In the genomic region with DNA sequence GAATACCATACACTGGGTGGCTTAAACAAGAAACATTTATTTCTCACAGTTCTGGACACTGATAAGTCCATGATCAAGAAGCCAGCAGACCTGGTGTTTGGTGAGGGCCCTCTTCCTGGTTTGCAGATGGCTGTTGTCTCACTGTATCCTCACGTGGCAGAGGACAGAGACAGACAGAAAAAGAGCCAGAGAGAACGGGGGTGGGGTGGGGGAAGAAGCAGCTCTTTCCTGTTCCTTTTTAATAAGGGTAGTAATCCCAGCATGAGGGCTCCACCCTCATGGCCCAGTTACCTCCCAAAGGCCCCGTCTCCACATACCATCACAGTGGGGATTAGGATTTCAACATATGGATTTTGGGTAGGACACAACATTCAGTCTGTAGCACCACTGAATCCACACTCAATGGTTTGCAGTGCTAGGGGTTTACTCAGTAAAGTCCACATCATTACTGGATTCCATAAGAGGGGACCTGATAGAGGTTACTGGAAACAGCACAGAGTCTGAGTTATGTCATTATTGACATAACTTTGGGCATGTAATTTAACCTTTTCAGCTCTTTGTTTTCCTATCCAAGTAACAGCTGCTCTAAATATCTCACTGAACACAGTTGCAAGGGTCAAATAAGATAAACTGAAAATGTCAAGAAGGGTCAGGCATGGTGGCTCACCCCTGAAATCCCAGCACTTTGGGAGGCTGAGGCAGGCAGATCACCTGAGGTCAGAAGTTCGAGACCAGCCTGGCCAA, we compare ENCODE assay signal across 1 cellular context.
TF ChIP-seq lines count a peak whose summit lies in the region.

No MANE protein-coding gene starts in this region.

TF ChIP-seq in HepG2, 621 proteins besides CTCF, POLR2A, EP300 and RAD21 (continued from another document and continues in another):
- TF ChIP-seq, protein P1, sequence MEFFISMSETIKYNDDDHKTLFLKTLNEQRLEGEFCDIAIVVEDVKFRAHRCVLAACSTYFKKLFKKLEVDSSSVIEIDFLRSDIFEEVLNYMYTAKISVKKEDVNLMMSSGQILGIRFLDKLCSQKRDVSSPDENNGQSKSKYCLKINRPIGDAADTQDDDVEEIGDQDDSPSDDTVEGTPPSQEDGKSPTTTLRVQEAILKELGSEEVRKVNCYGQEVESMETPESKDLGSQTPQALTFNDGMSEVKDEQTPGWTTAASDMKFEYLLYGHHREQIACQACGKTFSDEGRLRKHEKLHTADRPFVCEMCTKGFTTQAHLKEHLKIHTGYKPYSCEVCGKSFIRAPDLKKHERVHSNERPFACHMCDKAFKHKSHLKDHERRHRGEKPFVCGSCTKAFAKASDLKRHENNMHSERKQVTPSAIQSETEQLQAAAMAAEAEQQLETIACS (CRISPR knock-in tag; IDR thresholded peaks at IDR 0.05): no peak
- TF ChIP-seq ZNF550 (CRISPR knock-in tag; IDR thresholded peaks at IDR 0.05; ENCODE audit: borderline replicate concordance) (no peak), MXD4 (CRISPR knock-in tag; IDR thresholded peaks at IDR 0.05) (0 out of 2 replicates have a peak, but pooled peaks have one; percentile 40), PPARG (CRISPR knock-in tag; conservative IDR thresholded peaks at IDR 0.05) (peak; percentile 76), GFI1 (CRISPR knock-in tag; IDR thresholded peaks at IDR 0.05; ENCODE audit: borderline replicate concordance) (peak; percentile 83), SRSF9 (IDR thresholded peaks at IDR 0.05; ENCODE audit: borderline replicate concordance, insufficient read depth, low read depth, low read length, poor library complexity, severe bottlenecking) (no peak), ZSCAN25 (CRISPR knock-in tag; IDR thresholded peaks at IDR 0.05) (no peak), GPN1 (CRISPR knock-in tag; IDR thresholded peaks at IDR 0.05; ENCODE audit: borderline replicate concordance) (no peak), ZNF343 (CRISPR knock-in tag; IDR thresholded peaks at IDR 0.05) (no peak), TBL1XR1 (IDR thresholded peaks at IDR 0.05; ENCODE audit: borderline replicate concordance, low read length, partially characterized antibody) (peak; percentile 55), ZNF337 (CRISPR knock-in tag; IDR thresholded peaks at IDR 0.05; ENCODE audit: borderline replicate concordance, low read depth) (no peak), ZNF598 (CRISPR knock-in tag; IDR thresholded peaks at IDR 0.05; ENCODE audit: borderline replicate concordance) (no peak), POLR2G (IDR thresholded peaks at IDR 0.05; ENCODE audit: low read depth, low read length) (0 out of 2 replicates have a peak, but pooled peaks have one; percentile 41), SIN3A (IDR thresholded peaks at IDR 0.05; ENCODE audit: borderline replicate concordance, low read depth, low read length) (no peak), ZNF224 (CRISPR knock-in tag; IDR thresholded peaks at IDR 0.05) (no peak), POGZ (CRISPR knock-in tag; IDR thresholded peaks at IDR 0.05) (peak; percentile 64; the same call in 1 of the 2 replicates), ZC3H4 (CRISPR knock-in tag; IDR thresholded peaks at IDR 0.05; ENCODE audit: borderline replicate concordance) (no peak), HDAC6 (IDR thresholded peaks at IDR 0.05; ENCODE audit: low read depth, low read length) (no peak), YEATS2 (CRISPR knock-in tag; IDR thresholded peaks at IDR 0.05; ENCODE audit: borderline replicate concordance) (peak; percentile 56; the same call in 1 of the 2 replicates)
- TF ChIP-seq, protein P2, sequence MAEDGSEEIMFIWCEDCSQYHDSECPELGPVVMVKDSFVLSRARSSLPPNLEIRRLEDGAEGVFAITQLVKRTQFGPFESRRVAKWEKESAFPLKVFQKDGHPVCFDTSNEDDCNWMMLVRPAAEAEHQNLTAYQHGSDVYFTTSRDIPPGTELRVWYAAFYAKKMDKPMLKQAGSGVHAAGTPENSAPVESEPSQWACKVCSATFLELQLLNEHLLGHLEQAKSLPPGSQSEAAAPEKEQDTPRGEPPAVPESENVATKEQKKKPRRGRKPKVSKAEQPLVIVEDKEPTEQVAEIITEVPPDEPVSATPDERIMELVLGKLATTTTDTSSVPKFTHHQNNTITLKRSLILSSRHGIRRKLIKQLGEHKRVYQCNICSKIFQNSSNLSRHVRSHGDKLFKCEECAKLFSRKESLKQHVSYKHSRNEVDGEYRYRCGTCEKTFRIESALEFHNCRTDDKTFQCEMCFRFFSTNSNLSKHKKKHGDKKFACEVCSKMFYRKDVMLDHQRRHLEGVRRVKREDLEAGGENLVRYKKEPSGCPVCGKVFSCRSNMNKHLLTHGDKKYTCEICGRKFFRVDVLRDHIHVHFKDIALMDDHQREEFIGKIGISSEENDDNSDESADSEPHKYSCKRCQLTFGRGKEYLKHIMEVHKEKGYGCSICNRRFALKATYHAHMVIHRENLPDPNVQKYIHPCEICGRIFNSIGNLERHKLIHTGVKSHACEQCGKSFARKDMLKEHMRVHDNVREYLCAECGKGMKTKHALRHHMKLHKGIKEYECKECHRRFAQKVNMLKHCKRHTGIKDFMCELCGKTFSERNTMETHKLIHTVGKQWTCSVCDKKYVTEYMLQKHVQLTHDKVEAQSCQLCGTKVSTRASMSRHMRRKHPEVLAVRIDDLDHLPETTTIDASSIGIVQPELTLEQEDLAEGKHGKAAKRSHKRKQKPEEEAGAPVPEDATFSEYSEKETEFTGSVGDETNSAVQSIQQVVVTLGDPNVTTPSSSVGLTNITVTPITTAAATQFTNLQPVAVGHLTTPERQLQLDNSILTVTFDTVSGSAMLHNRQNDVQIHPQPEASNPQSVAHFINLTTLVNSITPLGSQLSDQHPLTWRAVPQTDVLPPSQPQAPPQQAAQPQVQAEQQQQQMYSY (CRISPR knock-in tag; IDR thresholded peaks at IDR 0.05): no peak
- TF ChIP-seq, protein P3, sequence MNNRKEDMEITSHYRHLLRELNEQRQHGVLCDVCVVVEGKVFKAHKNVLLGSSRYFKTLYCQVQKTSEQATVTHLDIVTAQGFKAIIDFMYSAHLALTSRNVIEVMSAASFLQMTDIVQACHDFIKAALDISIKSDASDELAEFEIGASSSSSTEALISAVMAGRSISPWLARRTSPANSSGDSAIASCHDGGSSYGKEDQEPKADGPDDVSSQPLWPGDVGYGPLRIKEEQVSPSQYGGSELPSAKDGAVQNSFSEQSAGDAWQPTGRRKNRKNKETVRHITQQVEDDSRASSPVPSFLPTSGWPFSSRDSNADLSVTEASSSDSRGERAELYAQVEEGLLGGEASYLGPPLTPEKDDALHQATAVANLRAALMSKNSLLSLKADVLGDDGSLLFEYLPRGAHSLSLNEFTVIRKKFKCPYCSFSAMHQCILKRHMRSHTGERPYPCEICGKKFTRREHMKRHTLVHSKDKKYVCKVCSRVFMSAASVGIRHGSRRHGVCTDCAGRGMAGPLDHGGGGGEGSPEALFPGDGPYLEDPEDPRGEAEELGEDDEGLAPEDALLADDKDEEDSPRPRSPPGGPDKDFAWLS (CRISPR knock-in tag; IDR thresholded peaks at IDR 0.05; ENCODE audit: borderline replicate concordance): no peak
- TF ChIP-seq, protein P4, sequence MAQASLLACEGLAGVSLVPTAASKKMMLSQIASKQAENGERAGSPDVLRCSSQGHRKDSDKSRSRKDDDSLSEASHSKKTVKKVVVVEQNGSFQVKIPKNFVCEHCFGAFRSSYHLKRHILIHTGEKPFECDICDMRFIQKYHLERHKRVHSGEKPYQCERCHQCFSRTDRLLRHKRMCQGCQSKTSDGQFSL (CRISPR knock-in tag; IDR thresholded peaks at IDR 0.05): no peak
- TF ChIP-seq, protein P5, sequence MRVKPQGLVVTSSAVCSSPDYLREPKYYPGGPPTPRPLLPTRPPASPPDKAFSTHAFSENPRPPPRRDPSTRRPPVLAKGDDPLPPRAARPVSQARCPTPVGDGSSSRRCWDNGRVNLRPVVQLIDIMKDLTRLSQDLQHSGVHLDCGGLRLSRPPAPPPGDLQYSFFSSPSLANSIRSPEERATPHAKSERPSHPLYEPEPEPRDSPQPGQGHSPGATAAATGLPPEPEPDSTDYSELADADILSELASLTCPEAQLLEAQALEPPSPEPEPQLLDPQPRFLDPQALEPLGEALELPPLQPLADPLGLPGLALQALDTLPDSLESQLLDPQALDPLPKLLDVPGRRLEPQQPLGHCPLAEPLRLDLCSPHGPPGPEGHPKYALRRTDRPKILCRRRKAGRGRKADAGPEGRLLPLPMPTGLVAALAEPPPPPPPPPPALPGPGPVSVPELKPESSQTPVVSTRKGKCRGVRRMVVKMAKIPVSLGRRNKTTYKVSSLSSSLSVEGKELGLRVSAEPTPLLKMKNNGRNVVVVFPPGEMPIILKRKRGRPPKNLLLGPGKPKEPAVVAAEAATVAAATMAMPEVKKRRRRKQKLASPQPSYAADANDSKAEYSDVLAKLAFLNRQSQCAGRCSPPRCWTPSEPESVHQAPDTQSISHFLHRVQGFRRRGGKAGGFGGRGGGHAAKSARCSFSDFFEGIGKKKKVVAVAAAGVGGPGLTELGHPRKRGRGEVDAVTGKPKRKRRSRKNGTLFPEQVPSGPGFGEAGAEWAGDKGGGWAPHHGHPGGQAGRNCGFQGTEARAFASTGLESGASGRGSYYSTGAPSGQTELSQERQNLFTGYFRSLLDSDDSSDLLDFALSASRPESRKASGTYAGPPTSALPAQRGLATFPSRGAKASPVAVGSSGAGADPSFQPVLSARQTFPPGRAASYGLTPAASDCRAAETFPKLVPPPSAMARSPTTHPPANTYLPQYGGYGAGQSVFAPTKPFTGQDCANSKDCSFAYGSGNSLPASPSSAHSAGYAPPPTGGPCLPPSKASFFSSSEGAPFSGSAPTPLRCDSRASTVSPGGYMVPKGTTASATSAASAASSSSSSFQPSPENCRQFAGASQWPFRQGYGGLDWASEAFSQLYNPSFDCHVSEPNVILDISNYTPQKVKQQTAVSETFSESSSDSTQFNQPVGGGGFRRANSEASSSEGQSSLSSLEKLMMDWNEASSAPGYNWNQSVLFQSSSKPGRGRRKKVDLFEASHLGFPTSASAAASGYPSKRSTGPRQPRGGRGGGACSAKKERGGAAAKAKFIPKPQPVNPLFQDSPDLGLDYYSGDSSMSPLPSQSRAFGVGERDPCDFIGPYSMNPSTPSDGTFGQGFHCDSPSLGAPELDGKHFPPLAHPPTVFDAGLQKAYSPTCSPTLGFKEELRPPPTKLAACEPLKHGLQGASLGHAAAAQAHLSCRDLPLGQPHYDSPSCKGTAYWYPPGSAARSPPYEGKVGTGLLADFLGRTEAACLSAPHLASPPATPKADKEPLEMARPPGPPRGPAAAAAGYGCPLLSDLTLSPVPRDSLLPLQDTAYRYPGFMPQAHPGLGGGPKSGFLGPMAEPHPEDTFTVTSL (CRISPR knock-in tag; IDR thresholded peaks at IDR 0.05; ENCODE audit: borderline replicate concordance): peak; percentile 68; the same call in 1 of the 2 replicates
- TF ChIP-seq, protein P6, sequence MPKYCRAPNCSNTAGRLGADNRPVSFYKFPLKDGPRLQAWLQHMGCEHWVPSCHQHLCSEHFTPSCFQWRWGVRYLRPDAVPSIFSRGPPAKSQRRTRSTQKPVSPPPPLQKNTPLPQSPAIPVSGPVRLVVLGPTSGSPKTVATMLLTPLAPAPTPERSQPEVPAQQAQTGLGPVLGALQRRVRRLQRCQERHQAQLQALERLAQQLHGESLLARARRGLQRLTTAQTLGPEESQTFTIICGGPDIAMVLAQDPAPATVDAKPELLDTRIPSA (CRISPR knock-in tag; IDR thresholded peaks at IDR 0.05; ENCODE audit: borderline replicate concordance): no peak
- TF ChIP-seq, protein P7, sequence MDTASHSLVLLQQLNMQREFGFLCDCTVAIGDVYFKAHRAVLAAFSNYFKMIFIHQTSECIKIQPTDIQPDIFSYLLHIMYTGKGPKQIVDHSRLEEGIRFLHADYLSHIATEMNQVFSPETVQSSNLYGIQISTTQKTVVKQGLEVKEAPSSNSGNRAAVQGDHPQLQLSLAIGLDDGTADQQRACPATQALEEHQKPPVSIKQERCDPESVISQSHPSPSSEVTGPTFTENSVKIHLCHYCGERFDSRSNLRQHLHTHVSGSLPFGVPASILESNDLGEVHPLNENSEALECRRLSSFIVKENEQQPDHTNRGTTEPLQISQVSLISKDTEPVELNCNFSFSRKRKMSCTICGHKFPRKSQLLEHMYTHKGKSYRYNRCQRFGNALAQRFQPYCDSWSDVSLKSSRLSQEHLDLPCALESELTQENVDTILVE (CRISPR knock-in tag; IDR thresholded peaks at IDR 0.05): peak; percentile 60
- TF ChIP-seq, protein P8, sequence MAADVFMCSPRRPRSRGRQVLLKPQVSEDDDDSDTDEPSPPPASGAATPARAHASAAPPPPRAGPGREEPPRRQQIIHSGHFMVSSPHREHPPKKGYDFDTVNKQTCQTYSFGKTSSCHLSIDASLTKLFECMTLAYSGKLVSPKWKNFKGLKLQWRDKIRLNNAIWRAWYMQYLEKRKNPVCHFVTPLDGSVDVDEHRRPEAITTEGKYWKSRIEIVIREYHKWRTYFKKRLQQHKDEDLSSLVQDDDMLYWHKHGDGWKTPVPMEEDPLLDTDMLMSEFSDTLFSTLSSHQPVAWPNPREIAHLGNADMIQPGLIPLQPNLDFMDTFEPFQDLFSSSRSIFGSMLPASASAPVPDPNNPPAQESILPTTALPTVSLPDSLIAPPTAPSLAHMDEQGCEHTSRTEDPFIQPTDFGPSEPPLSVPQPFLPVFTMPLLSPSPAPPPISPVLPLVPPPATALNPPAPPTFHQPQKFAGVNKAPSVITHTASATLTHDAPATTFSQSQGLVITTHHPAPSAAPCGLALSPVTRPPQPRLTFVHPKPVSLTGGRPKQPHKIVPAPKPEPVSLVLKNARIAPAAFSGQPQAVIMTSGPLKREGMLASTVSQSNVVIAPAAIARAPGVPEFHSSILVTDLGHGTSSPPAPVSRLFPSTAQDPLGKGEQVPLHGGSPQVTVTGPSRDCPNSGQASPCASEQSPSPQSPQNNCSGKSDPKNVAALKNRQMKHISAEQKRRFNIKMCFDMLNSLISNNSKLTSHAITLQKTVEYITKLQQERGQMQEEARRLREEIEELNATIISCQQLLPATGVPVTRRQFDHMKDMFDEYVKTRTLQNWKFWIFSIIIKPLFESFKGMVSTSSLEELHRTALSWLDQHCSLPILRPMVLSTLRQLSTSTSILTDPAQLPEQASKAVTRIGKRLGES (CRISPR knock-in tag; IDR thresholded peaks at IDR 0.05; ENCODE audit: borderline replicate concordance): no peak
- TF ChIP-seq, protein P9, sequence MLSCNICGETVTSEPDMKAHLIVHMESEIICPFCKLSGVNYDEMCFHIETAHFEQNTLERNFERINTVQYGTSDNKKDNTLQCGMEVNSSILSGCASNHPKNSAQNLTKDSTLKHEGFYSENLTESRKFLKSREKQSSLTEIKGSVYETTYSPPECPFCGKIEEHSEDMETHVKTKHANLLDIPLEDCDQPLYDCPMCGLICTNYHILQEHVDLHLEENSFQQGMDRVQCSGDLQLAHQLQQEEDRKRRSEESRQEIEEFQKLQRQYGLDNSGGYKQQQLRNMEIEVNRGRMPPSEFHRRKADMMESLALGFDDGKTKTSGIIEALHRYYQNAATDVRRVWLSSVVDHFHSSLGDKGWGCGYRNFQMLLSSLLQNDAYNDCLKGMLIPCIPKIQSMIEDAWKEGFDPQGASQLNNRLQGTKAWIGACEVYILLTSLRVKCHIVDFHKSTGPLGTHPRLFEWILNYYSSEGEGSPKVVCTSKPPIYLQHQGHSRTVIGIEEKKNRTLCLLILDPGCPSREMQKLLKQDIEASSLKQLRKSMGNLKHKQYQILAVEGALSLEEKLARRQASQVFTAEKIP (CRISPR knock-in tag; IDR thresholded peaks at IDR 0.05; ENCODE audit: borderline replicate concordance): no peak
